In genomic region chr17:61551255-61551742, GRCh38 we compare ENCODE assay signal across 9 cellular contexts. TPM values are rescaled to one million over a fixed set of nuclear protein-coding genes. Genes with fewer than 3 reads are reported as not detected.
DNase-seq lines count a peak whose midpoint lies in the region; ATAC-seq and TF ChIP-seq lines count a peak whose summit lies in the region.
"Had no signal": no experiment of that assay in that cellular context is flagged by ENCODE, and none has a peak within 500 bp of the region (broad histone marks: within the 10 kb centered on the region; RNA-seq: fewer than 3 reads in every experiment).

No MANE protein-coding gene starts in this region.

- DNase-seq in DMS53 (lab: John Stamatoyannopoulos, UW) (peak; percentile 70), HuH-7.5 (ENCODE audit: low spot score) (peak; percentile 96), SKM-1 (lab: John Stamatoyannopoulos, UW; ENCODE audit: unreplicated experiment) (peak; percentile 24), foreskin keratinocyte (peak in 1 of 2 donors; percentile 32), stromal cell of bone marrow (ENCODE audit: low read depth) (peak; percentile 33)
- no peak for DNase-seq in activated CD8-positive, alpha-beta memory T cell treated with anti-CD3 and anti-CD28 coated beads, Interleukin-2, amount 50 U/mL, for 4 hours

- ATAC-seq in foreskin keratinocyte (peak; percentile 54), GM18870 (IDR thresholded peaks at IDR 0.05; ENCODE audit: unreplicated experiment) (no peak), GM19395 (IDR thresholded peaks at IDR 0.05; ENCODE audit: unreplicated experiment) (no peak)

- H3K27ac ChIP-seq in foreskin keratinocyte = no peak overlapping the region
- H3K27ac ChIP-seq: SJCRH30 had no signal

- no peaks in the 10 kb centered on the region for H3K4me1 ChIP-seq in foreskin keratinocyte

- TF ChIP-seq CTCF in foreskin keratinocyte (conservative IDR thresholded peaks at IDR 0.05) = peak; percentile 87

- H3K27me3 ChIP-seq in foreskin keratinocyte = peaks cover 55% of the 10 kb centered on the region
- H3K27me3 ChIP-seq: SJCRH30 had no signal

RNA-seq across cellular contexts. Expression of gene NACA2, which starts 39.7 kb away (rescaled TPM):
- total RNA-seq in foreskin keratinocyte = 0.17 TPM in 1 of 2 replicates, not detected in the other
- not detected in 2 replicates for polyA plus RNA-seq in foreskin keratinocyte
- total RNA-seq: SJCRH30 had no signal
